ENCODE assay signal across 8 cellular contexts in genomic region chr19:55599468-55600335, GRCh38. TPM values are rescaled to one million over a fixed set of nuclear protein-coding genes. Genes with fewer than 3 reads are reported as not detected.
DNase-seq lines count a peak whose midpoint lies in the region; ATAC-seq and TF ChIP-seq lines count a peak whose summit lies in the region.

TSS of gene FIZ1 (minus strand) at chr19:55599517. CDS start at chr19:55597865, 1,652 bp downstream.
A gene with protein sequence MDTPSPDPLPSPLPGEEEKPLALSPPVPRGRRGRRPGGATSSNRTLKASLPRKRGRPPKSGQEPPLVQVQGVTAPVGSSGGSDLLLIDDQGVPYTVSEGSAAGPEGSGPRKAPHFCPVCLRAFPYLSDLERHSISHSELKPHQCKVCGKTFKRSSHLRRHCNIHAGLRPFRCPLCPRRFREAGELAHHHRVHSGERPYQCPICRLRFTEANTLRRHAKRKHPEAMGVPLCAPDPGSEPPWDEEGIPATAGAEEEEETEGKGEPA (plus strand): TSS chr19:55600288. CDS start chr19:55602113, 1,825 bp downstream.

- H3K9ac ChIP-seq in Loucy (ENCODE audit: low read depth, low read length, poor library complexity, severe bottlenecking): peak within 1 kb of the TSS; percentile 97

- H3K4me3 Mint-ChIP-seq in activated T-helper 17 cell treated with anti-CD3 and anti-CD28 coated beads, Interleukin-2, amount 50 U/mL, for 72 hours: peak within 1 kb of the TSS; percentile 92
- H3K4me3 Mint-ChIP-seq in natural killer cell treated with Interleukin-12 subunit alpha and Interleukin-12 subunit beta and Interleukin-15 and Interleukin-18, amount 100 ng/mL, for 72 hours: peak within 1 kb of the TSS; percentile 98

- TF ChIP-seq CTCF in Loucy (conservative IDR thresholded peaks at IDR 0.05; ENCODE audit: low read length): no peak
- TF ChIP-seq CTCF in RWPE2 (IDR thresholded peaks at IDR 0.05; ENCODE audit: poor library complexity, severe bottlenecking): no peak
- TF ChIP-seq CTCF in fibroblast of mammary gland (conservative IDR thresholded peaks at IDR 0.05; ENCODE audit: control insufficient read depth, insufficient read depth, low read depth, low read length): no peak

- peaks cover 27% of the 10 kb centered on the region for H3K4me1 Mint-ChIP-seq in activated T-helper 17 cell treated with anti-CD3 and anti-CD28 coated beads, Interleukin-2, amount 50 U/mL, for 72 hours
- peaks cover 29 to 34% of the 10 kb centered on the region in 2 donors for H3K4me1 Mint-ChIP-seq in natural killer cell treated with Interleukin-12 subunit alpha and Interleukin-12 subunit beta and Interleukin-15 and Interleukin-18, amount 100 ng/mL, for 72 hours (ENCODE audit: low read depth in 2 of 2)

- H3K36me3 ChIP-seq in Loucy (ENCODE audit: insufficient read depth, low read length) (no peaks in the 10 kb centered on the region), RWPE2 (ENCODE audit: low read depth) (peaks cover 24% of the 10 kb centered on the region)

- H3F3A ChIP-seq in Loucy (ENCODE audit: low read depth): peaks cover 2% of the 10 kb centered on the region

- peak within 1 kb of the TSS; percentile 95 for H3K27ac Mint-ChIP-seq in activated T-helper 17 cell treated with anti-CD3 and anti-CD28 coated beads, Interleukin-2, amount 50 U/mL, for 72 hours
- H3K27ac Mint-ChIP-seq in natural killer cell treated with Interleukin-12 subunit alpha and Interleukin-12 subunit beta and Interleukin-15 and Interleukin-18, amount 100 ng/mL, for 72 hours: peak within 1 kb of the TSS; percentile 97 to 98

- peaks cover 6% of the 10 kb centered on the region for H4K20me1 ChIP-seq in Loucy (ENCODE audit: insufficient read depth, low read length, poor library complexity, severe bottlenecking)

- H3K27me3 ChIP-seq in Loucy (ENCODE audit: insufficient read depth, low read length, poor library complexity, severe bottlenecking) (no peaks in the 10 kb centered on the region), RWPE2 (ENCODE audit: insufficient read depth, poor library complexity, severe bottlenecking) (no peaks in the 10 kb centered on the region)

- no peaks in the 10 kb centered on the region for H3K27me3 Mint-ChIP-seq in activated T-helper 17 cell treated with anti-CD3 and anti-CD28 coated beads, Interleukin-2, amount 50 U/mL, for 72 hours
- no peaks in the 10 kb centered on the region for H3K27me3 Mint-ChIP-seq in natural killer cell treated with Interleukin-12 subunit alpha and Interleukin-12 subunit beta and Interleukin-15 and Interleukin-18, amount 100 ng/mL, for 72 hours

- H3K79me2 ChIP-seq in Loucy (ENCODE audit: insufficient read depth, low read length): peaks cover 26% of the 10 kb centered on the region

- DNase-seq in Daoy (ENCODE audit: low read depth) (peak; percentile 99), H4 (ENCODE audit: low spot score) (peak; percentile 100), RWPE2 (ENCODE audit: low spot score) (peak; percentile 95), fibroblast of mammary gland (ENCODE audit: low read depth) (peak; percentile 97)
- peak; percentile 96 for DNase-seq in natural killer cell treated with Interleukin-12 subunit alpha and Interleukin-12 subunit beta and Interleukin-15 and Interleukin-18, amount 100 ng/mL, for 72 hours (ENCODE audit: low spot score)
- DNase-seq in stimulated activated naive CD4-positive, alpha-beta T cell treated with Interleukin-2 at 50 U/mL for 16 hours (lab: John Stamatoyannopoulos, UW): peak; percentile 97

- H3K4me3 ChIP-seq in Loucy (ENCODE audit: low read length, poor library complexity, severe bottlenecking) (peak within 1 kb of the TSS; percentile 74), RWPE2 (ENCODE audit: severe bottlenecking) (peak within 1 kb of the TSS; percentile 67), fibroblast of mammary gland (ENCODE audit: control insufficient read depth, low read depth, low read length) (peak within 1 kb of the TSS; percentile 87)

- H3K36me3 Mint-ChIP-seq in activated T-helper 17 cell treated with anti-CD3 and anti-CD28 coated beads, Interleukin-2, amount 50 U/mL, for 72 hours (ENCODE audit: low read depth): peaks cover 38% of the 10 kb centered on the region
- H3K36me3 Mint-ChIP-seq in natural killer cell treated with Interleukin-12 subunit alpha and Interleukin-12 subunit beta and Interleukin-15 and Interleukin-18, amount 100 ng/mL, for 72 hours: peaks cover 13% of the 10 kb centered on the region

- no peaks in the 10 kb centered on the region for H3K9me3 ChIP-seq in Loucy (ENCODE audit: insufficient read depth, low read depth, low read length)
- no peaks in the 10 kb centered on the region for H3K9me3 ChIP-seq in RWPE2 (ENCODE audit: severe bottlenecking)

- H3K4me1 ChIP-seq in Loucy (ENCODE audit: insufficient read depth, low read length, poor library complexity, severe bottlenecking) (peaks cover 28% of the 10 kb centered on the region), RWPE2 (ENCODE audit: insufficient read depth, poor library complexity, severe bottlenecking) (peaks cover 9% of the 10 kb centered on the region)

- H3K9me2 ChIP-seq in Loucy (replicated peaks; ENCODE audit: low read depth, low read length): no peaks in the 10 kb centered on the region

- peak within 1 kb of the TSS; percentile 78 for H2AFZ ChIP-seq in Loucy (ENCODE audit: low read length)

- peak; percentile 80 for ATAC-seq in RWPE2 (ENCODE audit: low read depth)
- ATAC-seq in activated T-helper 17 cell treated with anti-CD3 and anti-CD28 coated beads, Interleukin-2, amount 50 U/mL, for 72 hours (replicated peaks): peak; percentile 83
- ATAC-seq in natural killer cell treated with Interleukin-12 subunit alpha and Interleukin-12 subunit beta and Interleukin-15 and Interleukin-18, amount 100 ng/mL, for 72 hours: peak; percentile 82 to 87

- peak within 1 kb of the TSS; percentile 95 for H3K4me2 ChIP-seq in Loucy (ENCODE audit: low read depth, low read length, poor library complexity, severe bottlenecking)

- H3K27ac ChIP-seq in RWPE2 (ENCODE audit: poor library complexity, severe bottlenecking): peak within 1 kb of the TSS; percentile 83

- no peaks in the 10 kb centered on the region for H3K9me3 Mint-ChIP-seq in activated T-helper 17 cell treated with anti-CD3 and anti-CD28 coated beads, Interleukin-2, amount 50 U/mL, for 72 hours
- H3K9me3 Mint-ChIP-seq in natural killer cell treated with Interleukin-12 subunit alpha and Interleukin-12 subunit beta and Interleukin-15 and Interleukin-18, amount 100 ng/mL, for 72 hours: peaks cover 7% of the 10 kb centered on the region

RNA-seq across cellular contexts. Expression of gene FIZ1, which starts in this region (rescaled TPM):
- 2.2 and 4.1 TPM in 2 replicates for total RNA-seq in Daoy (2014; rRNA removed; shearing (Covaris generic))
- 5.1 and 7.8 TPM in 2 replicates for total RNA-seq in H4 (2014; rRNA removed; shearing (Covaris generic))
- total RNA-seq in activated T-helper 17 cell treated with anti-CD3 and anti-CD28 coated beads, Interleukin-2, amount 50 U/mL, for 72 hours: 10 to 100 TPM in 1 of 2 donors, 1 to 10 TPM in 1; 8.7 to 12.9 TPM
- 10 to 100 TPM; 11.8 to 15.8 TPM for total RNA-seq in natural killer cell treated with Interleukin-12 subunit alpha and Interleukin-12 subunit beta and Interleukin-15 and Interleukin-18, amount 100 ng/mL, for 72 hours

RNA-seq across cellular contexts. Expression of the second gene that starts in this region (rescaled TPM):
- 6.1 and 8.7 TPM in 2 replicates for total RNA-seq in Daoy (2014; rRNA removed; shearing (Covaris generic))
- total RNA-seq in H4 (2014; rRNA removed; shearing (Covaris generic)): 16.7 and 21.9 TPM in 2 replicates
- 10 to 100 TPM; 20.1 to 25.3 TPM for total RNA-seq in activated T-helper 17 cell treated with anti-CD3 and anti-CD28 coated beads, Interleukin-2, amount 50 U/mL, for 72 hours
- 10 to 100 TPM; 10.6 to 14.7 TPM for total RNA-seq in natural killer cell treated with Interleukin-12 subunit alpha and Interleukin-12 subunit beta and Interleukin-15 and Interleukin-18, amount 100 ng/mL, for 72 hours

Comparison
In these comparisons a context has a peak if more than half of its experiments do, and no peak if none do; other contexts are left out.
1. Peak in every context shown above with its lines: DNase-seq, ATAC-seq, H3K4me3 ChIP-seq and H3K27ac ChIP-seq.